22 cellular contexts compared by ENCODE assay signal in the genomic region with DNA sequence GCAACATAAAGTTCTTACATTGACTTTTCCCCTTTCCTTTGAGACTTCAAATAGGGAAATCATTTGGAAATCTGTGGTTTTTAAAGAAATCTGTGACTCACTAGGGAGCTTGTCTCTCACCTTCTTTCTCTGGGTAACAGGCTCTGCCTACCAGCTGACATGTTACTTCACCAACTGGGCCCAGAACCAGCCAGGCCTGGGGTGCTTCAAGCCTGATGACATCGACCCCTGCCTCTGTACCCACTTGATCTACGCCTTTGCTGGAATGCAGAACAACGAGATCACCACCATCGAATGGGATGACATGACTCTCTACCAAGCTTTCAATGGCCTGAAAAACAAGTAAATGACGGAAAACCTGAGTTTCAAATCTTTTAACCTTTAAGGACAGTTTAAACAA. TPM values are rescaled to one million over a fixed set of nuclear protein-coding genes. Genes with fewer than 3 reads are reported as not detected.
A peak's percentile ranks its signal among the peaks of the same experiment; 100 is the strongest.
DNase-seq lines count a peak whose midpoint lies in the region; ATAC-seq, FAIRE-seq and TF ChIP-seq lines count a peak whose summit lies in the region.
"Had no signal": no experiment of that assay in that cellular context is flagged by ENCODE, and none has a peak within 500 bp of the region (broad histone marks: within the 10 kb centered on the region; RNA-seq: fewer than 3 reads in every experiment).

No MANE protein-coding gene starts in this region.

- no peak overlapping the region for H2BK20ac ChIP-seq in H9 (ENCODE audit: low read depth, low read length, poor library complexity, severe bottlenecking)

- H4K20me1 ChIP-seq in H9 (ENCODE audit: control insufficient read depth, insufficient read depth, insufficient read length) (no peaks in the 10 kb centered on the region), astrocyte (ENCODE audit: insufficient read depth, low read length) (no peaks in the 10 kb centered on the region), smooth muscle cell (ENCODE audit: low read depth) (no peaks in the 10 kb centered on the region)

- no peaks in the 10 kb centered on the region for H3K4me1 ChIP-seq in H9 (ENCODE audit: insufficient read depth, low read length)
- H3K4me1 ChIP-seq in astrocyte (ENCODE audit: insufficient read depth, low read length), result no peaks in the 10 kb centered on the region
- no peaks in the 10 kb centered on the region for H3K4me1 ChIP-seq in left lung
- no peaks in the 10 kb centered on the region for H3K4me1 ChIP-seq in smooth muscle cell (ENCODE audit: low read depth)
- H3K4me1 ChIP-seq in right cardiac atrium (ENCODE audit: control insufficient read depth, insufficient read depth, low read length), result no peaks in the 10 kb centered on the region

- H3K27me3 Mint-ChIP-seq in H9 (ENCODE audit: low read depth) (peaks cover 6% of the 10 kb centered on the region; the same call in 1 of the 2 replicates), astrocyte (ENCODE audit: low read depth, unreplicated experiment) (no peaks in the 10 kb centered on the region)

- H3K9me3 Mint-ChIP-seq in H9, result peaks cover 6% of the 10 kb centered on the region in 2 experiments; a peak in 3 of 5 replicates
- no peaks in the 10 kb centered on the region for H3K9me3 Mint-ChIP-seq in astrocyte (ENCODE audit: unreplicated experiment)

- no peak overlapping the region for H2BK15ac ChIP-seq in H9 (ENCODE audit: low read depth, low read length)

- H3K27me3 ChIP-seq in H9 (ENCODE audit: insufficient read depth, low read length) (no peaks in the 10 kb centered on the region), astrocyte (ENCODE audit: insufficient read depth, low read length) (peaks cover 4% of the 10 kb centered on the region), left lung (no peaks in the 10 kb centered on the region), smooth muscle cell (ENCODE audit: low read depth) (no peaks in the 10 kb centered on the region), right cardiac atrium (ENCODE audit: control insufficient read depth, insufficient read depth) (no peaks in the 10 kb centered on the region)
- H3K27me3 ChIP-seq: MG63 had no signal

- H3K14ac ChIP-seq in H9 (ENCODE audit: insufficient read depth, low read length), result no peak overlapping the region

- peak overlapping the region; percentile 81 for H4K5ac ChIP-seq in H9 (ENCODE audit: insufficient read length, low read depth, low read length)

- no peak overlapping the region for H3K4ac ChIP-seq in H9 (ENCODE audit: low read depth, low read length)

- no peaks in the 10 kb centered on the region for H3K79me2 ChIP-seq in H9 (ENCODE audit: insufficient read depth, low read length)
- H3K79me2 ChIP-seq in astrocyte (ENCODE audit: insufficient read depth, low read length), result no peaks in the 10 kb centered on the region
- H3K79me2 ChIP-seq in smooth muscle cell (ENCODE audit: low read depth), result no peaks in the 10 kb centered on the region

- H3K4me2 ChIP-seq in H9 (ENCODE audit: insufficient read depth, insufficient read length, low read length), result no peak overlapping the region
- no peak overlapping the region for H3K4me2 ChIP-seq in astrocyte (ENCODE audit: low read length)
- H3K4me2 ChIP-seq in smooth muscle cell, result no peak overlapping the region
- H3K4me2 ChIP-seq: PC-9 had no signal

- no peaks in the 10 kb centered on the region for H3F3A ChIP-seq in smooth muscle cell (ENCODE audit: low read depth)

- TF ChIP-seq CTCF in H9 (conservative IDR thresholded peaks at IDR 0.05) (no peak), astrocyte (IDR thresholded peaks at IDR 0.05; ENCODE audit: insufficient read depth, low read depth, low read length) (no peak), left lung (IDR thresholded peaks at IDR 0.05) (no peak), smooth muscle cell (IDR thresholded peaks at IDR 0.05; ENCODE audit: borderline replicate concordance, insufficient read depth, poor library complexity, severe bottlenecking) (no peak)

- H3K27ac ChIP-seq in H9 (ENCODE audit: insufficient read length, low read depth, low read length) (no peak overlapping the region), astrocyte (ENCODE audit: low read depth, low read length) (no peak overlapping the region), left lung (no peak overlapping the region), smooth muscle cell (ENCODE audit: low read depth) (peak overlapping the region; percentile 52), right cardiac atrium (ENCODE audit: low read length) (no peak overlapping the region)
- H3K27ac ChIP-seq: PC-9 had no signal

- intact Hi-C loops in left lung (cut with DNase I), result no loop called here
- intact Hi-C loops in right cardiac atrium (cut with DNase I), result no loop called here
- intact Hi-C loops in left colon (cut with DNase I, micrococcal nuclease), result no loop called here

- H3K56ac ChIP-seq in H9 (ENCODE audit: insufficient read length, low read depth, low read length), result no peak overlapping the region

- H3K36me3 Mint-ChIP-seq in H9 (ENCODE audit: insufficient read depth in 1 of 3, low read depth in 3 of 3) (peaks cover 0 to 7% (median 0%) of the 10 kb centered on the region in 3 experiments; a peak in 3 of 7 replicates), astrocyte (ENCODE audit: low read depth, unreplicated experiment) (no peaks in the 10 kb centered on the region)
- H3K36me3 Mint-ChIP-seq: CD4-positive, CD25-positive, alpha-beta regulatory T cell had no signal

- no peaks in the 10 kb centered on the region for H3K23me2 ChIP-seq in H9 (ENCODE audit: insufficient read length, low read depth, low read length, poor library complexity, severe bottlenecking)

- H2AFZ ChIP-seq in H9 (ENCODE audit: low read length), result no peak overlapping the region
- no peak overlapping the region for H2AFZ ChIP-seq in astrocyte (ENCODE audit: low read depth, low read length)
- H2AFZ ChIP-seq in smooth muscle cell (ENCODE audit: low read depth), result no peak overlapping the region
- H2AFZ ChIP-seq: PC-9 had no signal

- H2BK5ac ChIP-seq in H9 (ENCODE audit: insufficient read length, low read length), result no peak overlapping the region

- no peak overlapping the region for H3K4me3 Mint-ChIP-seq in H9
- H3K4me3 Mint-ChIP-seq in astrocyte (ENCODE audit: unreplicated experiment), result no peak overlapping the region
- H3K4me3 Mint-ChIP-seq: CD4-positive, CD25-positive, alpha-beta regulatory T cell had no signal

- H3K4me3 ChIP-seq in astrocyte (ENCODE audit: insufficient read depth, low read depth, low read length) (no peak overlapping the region), left lung (no peak overlapping the region), smooth muscle cell (no peak overlapping the region), right cardiac atrium (ENCODE audit: low read length) (no peak overlapping the region)
- H3K4me3 ChIP-seq: MG63, PC-9 had no signal

- no peaks in the 10 kb centered on the region for H3K9me3 ChIP-seq in H9 (ENCODE audit: control insufficient read depth, low read depth, low read length)
- H3K9me3 ChIP-seq in astrocyte (ENCODE audit: insufficient read depth, low read depth, low read length), result no peaks in the 10 kb centered on the region
- peaks cover 0 to 6% of the 10 kb centered on the region in 2 donors for H3K9me3 ChIP-seq in left lung
- no peaks in the 10 kb centered on the region for H3K9me3 ChIP-seq in smooth muscle cell (replicated peaks; ENCODE audit: low read depth)
- no peaks in the 10 kb centered on the region for H3K9me3 ChIP-seq in right cardiac atrium (ENCODE audit: control insufficient read depth, low read length)

- no peak overlapping the region for H3K23ac ChIP-seq in H9 (ENCODE audit: insufficient read length, low read depth, low read length)

- FAIRE-seq in astrocyte (lab: Jason Lieb, UNC), result no peak
- FAIRE-seq: GM12891, GM19239 had no signal

- H3K27ac Mint-ChIP-seq in H9, result no peak overlapping the region
- H3K27ac Mint-ChIP-seq in astrocyte (ENCODE audit: unreplicated experiment), result peak overlapping the region; percentile 51
- H3K27ac Mint-ChIP-seq: CD4-positive, CD25-positive, alpha-beta regulatory T cell had no signal

- H2AK5ac ChIP-seq in H9 (ENCODE audit: insufficient read length, low read length), result no peak overlapping the region

- no peaks in the 10 kb centered on the region for H3K79me1 ChIP-seq in H9 (ENCODE audit: insufficient read depth, low read depth, low read length, poor library complexity, severe bottlenecking)

- no peak overlapping the region for H3K18ac ChIP-seq in H9 (ENCODE audit: insufficient read length, low read depth, low read length)

- no peak overlapping the region for H4K8ac ChIP-seq in H9 (replicated peaks; ENCODE audit: insufficient read length, low read depth, low read length)

- no peak for DNase-seq in H9
- peak; percentile 16 for DNase-seq in astrocyte (ENCODE audit: low read depth)
- DNase-seq in left lung, result no peak
- no peak for DNase-seq in smooth muscle cell (lab: John Stamatoyannopoulos, UW; ENCODE audit: unreplicated experiment)
- DNase-seq in right cardiac atrium, result no peak
- no peak for DNase-seq in left colon
- no peak for DNase-seq in cerebellar cortex (ENCODE audit: low spot score)
- DNase-seq in activated CD4-positive, CD25-positive, alpha-beta regulatory T cell (lab: John Stamatoyannopoulos, UW), result no peak
- DNase-seq: Calu3; CD4-positive, CD25-positive, alpha-beta regulatory T cell; DMS79; KBM-7; MG63; NCI-H1092 treated with DMSO at 0.1 percent for 48 hours; NCI-H187; NCI-H446 had no signal

- H3K4me1 Mint-ChIP-seq in H9 (0 out of 4 replicates have a peak, but pooled peaks cover 0 to under 1% of the 10 kb centered on the region in 2 experiments), astrocyte (ENCODE audit: low read depth, unreplicated experiment) (peaks cover 17% of the 10 kb centered on the region)

- no peaks in the 10 kb centered on the region for H3K36me3 ChIP-seq in astrocyte (ENCODE audit: insufficient read depth, low read length)
- no peaks in the 10 kb centered on the region for H3K36me3 ChIP-seq in left lung
- no peaks in the 10 kb centered on the region for H3K36me3 ChIP-seq in smooth muscle cell (ENCODE audit: low read depth)
- H3K36me3 ChIP-seq: MG63 had no signal

- no peak overlapping the region for H4K91ac ChIP-seq in H9 (ENCODE audit: insufficient read length, low read depth, low read length)

- H2BK120ac ChIP-seq in H9 (ENCODE audit: low read depth, low read length, poor library complexity, severe bottlenecking), result no peak overlapping the region

- no peak overlapping the region for H3T11ph ChIP-seq in H9 (ENCODE audit: low read length)

- no peak overlapping the region for H2BK12ac ChIP-seq in H9 (ENCODE audit: insufficient read length, low read depth, low read length)

- no CpG with 5 or more reads among the region's 5 CpGs for WGBS in H9 (ENCODE audit: extremely low coverage, insufficient read length, low lambda C conversion rate)
- WGBS in smooth muscle cell (ENCODE audit: low lambda C conversion rate), result 59% methylated on average over 5 of the region's 5 CpGs
- 75% methylated on average over 5 of the region's 5 CpGs for WGBS in right cardiac atrium

- H3K9ac ChIP-seq in H9 (ENCODE audit: extremely low read depth, insufficient read length, low read length) (no peak overlapping the region), astrocyte (ENCODE audit: low read length) (no peak overlapping the region), smooth muscle cell (ENCODE audit: low read depth) (no peak overlapping the region)

- ATAC-seq in left lung, result peak; percentile 54
- ATAC-seq in right cardiac atrium, result no peak
- ATAC-seq in left colon, result no peak
- ATAC-seq: HCT116 had no signal

RNA-seq across cellular contexts. Expression of a gene that starts 9.2 kb away (rescaled TPM):
- total RNA-seq in H9 (2021), result not detected in 2 replicates
- total RNA-seq in astrocyte, result not detected in 2 replicates
- 1 to 10 TPM; 1.5 to 2.6 TPM for total RNA-seq in left lung
- total RNA-seq in smooth muscle cell, result not detected in 2 replicates
- polyA plus RNA-seq in smooth muscle cell, result not detected in 2 replicates
- total RNA-seq in right cardiac atrium, result not detected
- 0.09 TPM for polyA plus RNA-seq in right cardiac atrium
- total RNA-seq in left colon, result not detected
- total RNA-seq: A673; Calu3; CD4-positive, CD25-positive, alpha-beta regulatory T cell; G401; PC-9 had no signal
- polyA plus RNA-seq: CD4-positive, CD25-positive, alpha-beta regulatory T cell had no signal

RNA-seq across cellular contexts. Expression of a gene that starts 53.9 kb away (rescaled TPM):
- total RNA-seq in H9 (2021) (not detected in 2 replicates), astrocyte (0.65 TPM in 1 of 2 replicates, not detected in the other), left lung (100 to 1,000 TPM in 1 of 2 donors, 1 to 10 TPM in 1; 8.0 to 222 TPM), smooth muscle cell (0.54 and 0.90 TPM in 2 replicates), right cardiac atrium (10 to 100 TPM in 3 of 4 donors, 1 to 10 TPM in 1; 1.2 to 20.7 (median 14.7) TPM), left colon (1 to 10 TPM in 1 of 2 donors, under 1 TPM in 1; 0.40 to 1.2 TPM)
- polyA plus RNA-seq in smooth muscle cell (2.0 and 2.4 TPM in 2 replicates), right cardiac atrium (6.2 TPM)
- total RNA-seq: A673, G401, PC-9 had no signal
